Comparison of ENCODE assay signal across 21 cellular contexts in genomic region chr4:66653937-66654336, GRCh38.
DNase-seq lines count a peak whose midpoint lies in the region; FAIRE-seq and TF ChIP-seq lines count a peak whose summit lies in the region.
"Had no signal": no experiment of that assay in that cellular context is flagged by ENCODE, and none has a peak within 500 bp of the region (broad histone marks: within the 10 kb centered on the region; RNA-seq: fewer than 3 reads in every experiment).

No MANE protein-coding gene starts in this region.

- intact Hi-C loops in kidney (cut with DNase I): no loop called here

- no peak overlapping the region for H3K9ac ChIP-seq in kidney (ENCODE audit: low read length in 2 of 2)
- H3K9ac ChIP-seq: GM23248, KMS-11 had no signal

- no peak for TF ChIP-seq CTCF in kidney (IDR thresholded peaks at IDR 0.05; ENCODE audit: borderline replicate concordance, extremely low read depth, insufficient read depth)

- H3K4me1 ChIP-seq in kidney (ENCODE audit: control insufficient read depth in 1 of 2, insufficient read depth in 1 of 2, low read depth in 1 of 2, low read length in 2 of 2): no peaks in the 10 kb centered on the region
- H3K4me1 ChIP-seq: SJSA1 had no signal

- peak; percentile 29 for FAIRE-seq in endometrium (lab: Jason Lieb, UNC)
- peak; percentile 30 for FAIRE-seq in kidney (lab: Jason Lieb, UNC)

- H3K4me3 ChIP-seq in kidney (ENCODE audit: low read length in 2 of 2): no peak overlapping the region
- H3K4me3 ChIP-seq: GM23248, SJSA1 had no signal

- H3K27ac ChIP-seq in kidney (ENCODE audit: low read depth in 2 of 2, low read length in 2 of 2): no peak overlapping the region
- H3K27ac ChIP-seq: C4-2B, GM23248, KMS-11, SJSA1 had no signal

- H3K36me3 ChIP-seq in kidney (ENCODE audit: control insufficient read depth in 1 of 2, insufficient read depth in 2 of 2, low read length in 2 of 2): no peaks in the 10 kb centered on the region
- H3K36me3 ChIP-seq: SJSA1 had no signal

- no peaks in the 10 kb centered on the region for H3K9me3 ChIP-seq in kidney (ENCODE audit: control insufficient read depth in 1 of 2, low read length in 2 of 2)

- DNase-seq in HS-27A (ENCODE audit: low read depth): peak; percentile 51
- no peak for DNase-seq in kidney
- DNase-seq in stromal cell of bone marrow (ENCODE audit: low read depth): peak; percentile 28
- DNase-seq in NCI-H526 treated with DMSO at 0.1 percent for 48 hours (lab: John Stamatoyannopoulos, UW): no peak
- no peak for DNase-seq in activated CD4-positive, alpha-beta T cell treated with anti-CD3 and anti-CD28 coated beads, Interleukin-2, amount 50 U/mL, for 1 hour
- no peak for DNase-seq in effector CD8-positive, alpha-beta T cell (lab: John Stamatoyannopoulos, UW)
- DNase-seq: CD8-positive, alpha-beta memory T cell; DMS 273 treated with DMSO at 0.1 percent for 48 hours; DMS79; GM23248; H7; MM.1S; NCI-H2029 treated with DMSO at 0.1 percent for 48 hours; NCI-H446 treated with DMSO at 0.1 percent for 48 hours; NCI-H526; Right ventricle myocardium superior; RPMI8226 had no signal

Comparison
In these comparisons a context has a peak if more than half of its experiments do, and no peak if none do; other contexts are left out.
1. DNase-seq: peak in HS-27A (single experiment) and stromal cell of bone marrow (single experiment); none in kidney (single experiment), NCI-H526 treated with DMSO at 0.1 percent for 48 hours (single experiment), activated CD4-positive, alpha-beta T cell treated with anti-CD3 and anti-CD28 coated beads, Interleukin-2, amount 50 U/mL, for 1 hour (single experiment) and effector CD8-positive, alpha-beta T cell (single experiment).